9 cellular contexts compared by ENCODE assay signal in the genomic region with DNA sequence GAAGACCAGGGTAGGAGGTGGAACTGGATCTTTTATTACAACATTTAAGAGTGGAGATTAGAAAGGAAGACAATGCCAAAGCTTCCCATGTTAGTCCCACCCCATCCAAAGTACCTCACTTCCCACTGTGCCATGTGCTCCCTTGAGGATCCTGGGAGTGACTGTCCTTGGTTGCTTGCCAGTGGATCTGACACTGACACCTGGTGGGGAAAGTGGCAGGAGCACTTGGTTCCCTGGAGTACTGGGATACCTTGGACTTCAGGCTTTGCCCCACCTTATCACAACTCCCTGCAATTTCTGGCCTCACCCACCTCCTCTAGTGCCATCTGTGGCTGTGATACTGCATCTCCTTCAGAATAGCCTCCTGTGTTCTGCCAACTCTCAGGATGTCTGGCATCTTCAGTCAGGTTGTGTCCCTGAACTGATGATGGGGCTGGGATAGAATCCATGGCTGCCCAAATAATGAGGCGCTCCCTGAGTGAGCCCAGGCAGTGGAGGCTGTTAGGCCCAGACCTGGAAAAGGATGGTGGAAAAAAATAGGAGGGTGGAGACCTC. TPM values are rescaled to one million over a fixed set of nuclear protein-coding genes. Genes with fewer than 3 reads are reported as not detected.
DNase-seq lines count a peak whose midpoint lies in the region; ATAC-seq and TF ChIP-seq lines count a peak whose summit lies in the region.
"Had no signal": no experiment of that assay in that cellular context is flagged by ENCODE, and none has a peak within 500 bp of the region (broad histone marks: within the 10 kb centered on the region; RNA-seq: fewer than 3 reads in every experiment).

No MANE protein-coding gene starts in this region.

- no peak overlapping the region for H2AFZ ChIP-seq in GM23248

- H3F3A ChIP-seq in GM23248 (ENCODE audit: insufficient read depth): peaks cover 60% of the 10 kb centered on the region

- H3K4me2 ChIP-seq in GM23248 (ENCODE audit: unreplicated experiment) (no peak overlapping the region), mesendoderm (ENCODE audit: low read length) (peak overlapping the region; percentile 25)

- H3K9me2 ChIP-seq in GM23248 (ENCODE audit: insufficient read depth): no peaks in the 10 kb centered on the region

- H4K5ac ChIP-seq in mesendoderm (ENCODE audit: low read length): no peak overlapping the region

- H3K9ac ChIP-seq in GM23248 (no peak overlapping the region), mesendoderm (ENCODE audit: low read length) (no peak overlapping the region)

- TF ChIP-seq CTCF in AG09319 (IDR thresholded peaks at IDR 0.05; ENCODE audit: low read depth, low read length): peak; percentile 11

- DNase-seq in AG09319 (ENCODE audit: extremely low read depth, low read depth) (no peak), GM23248 (peak; percentile 74), NCI-H774 (lab: John Stamatoyannopoulos, UW) (peak; percentile 6), cerebellum (ENCODE audit: low spot score) (peak; percentile 66), mesendoderm (peak; percentile 92), GOT3 (lab: John Stamatoyannopoulos, UW) (no peak)

- in situ Hi-C loops in GM23248 (cut with MboI): no loop called here

- ATAC-seq in HG02763 (IDR thresholded peaks at IDR 0.05; ENCODE audit: unreplicated experiment) (no peak), GM19395 (IDR thresholded peaks at IDR 0.05; ENCODE audit: unreplicated experiment) (no peak)

- H3K9me3 ChIP-seq in GM23248 (ENCODE audit: low read depth): no peaks in the 10 kb centered on the region

- H3K4ac ChIP-seq in mesendoderm (ENCODE audit: low read depth, low read length): no peak overlapping the region

- H4K8ac ChIP-seq in mesendoderm (ENCODE audit: low read depth, low read length): no peak overlapping the region

- H2AK5ac ChIP-seq in mesendoderm (ENCODE audit: low read length): no peak overlapping the region

- no peaks in the 10 kb centered on the region for H4K20me1 ChIP-seq in GM23248 (ENCODE audit: insufficient read depth)

- H3K27ac ChIP-seq in GM23248 (no peak overlapping the region), mesendoderm (ENCODE audit: low read depth, low read length) (no peak overlapping the region)
- H3K27ac ChIP-seq: HL-60 had no signal

- peaks cover 7% of the 10 kb centered on the region; the same call in 1 of the 2 replicates for H3K4me1 ChIP-seq in GM23248 (ENCODE audit: insufficient read depth)
- H3K4me1 ChIP-seq in mesendoderm (ENCODE audit: control insufficient read depth, low read depth, low read length): peaks cover 7% of the 10 kb centered on the region

- 90 to 94% methylated on average over 1 of the region's 1 CpG for WGBS in GM23248 (ENCODE audit: low coverage in 1 of 2, low lambda C conversion rate in 2 of 2, missing lambda C conversion rate in 2 of 2), 2 experiments
- no CpG with 5 or more reads among the region's 1 CpG for WGBS in mesendoderm (ENCODE audit: extremely low coverage, insufficient coverage, low lambda C conversion rate)

- H3K56ac ChIP-seq in mesendoderm (ENCODE audit: low read length): no peak overlapping the region

- no peak overlapping the region for H2BK120ac ChIP-seq in mesendoderm (ENCODE audit: low read depth, low read length)

- H3K23ac ChIP-seq in mesendoderm (ENCODE audit: low read length): no peak overlapping the region

- H3K36me3 ChIP-seq in GM23248 (ENCODE audit: low read depth) (peaks cover 27% of the 10 kb centered on the region), mesendoderm (ENCODE audit: control insufficient read depth, insufficient read depth, low read length) (peaks cover 7% of the 10 kb centered on the region)

- H3K79me1 ChIP-seq in mesendoderm (ENCODE audit: low read length): no peaks in the 10 kb centered on the region

- no peak overlapping the region for H2BK5ac ChIP-seq in mesendoderm (ENCODE audit: low read length)

- no peak overlapping the region for H3K18ac ChIP-seq in mesendoderm (ENCODE audit: low read length)

- H3K4me3 ChIP-seq in GM23248: no peak overlapping the region
- no peak overlapping the region for H3K4me3 ChIP-seq in mesendoderm (ENCODE audit: low read length)

- no peak overlapping the region for H2BK15ac ChIP-seq in mesendoderm (replicated peaks; ENCODE audit: low read depth)

- H3K27me3 ChIP-seq in GM23248 (replicated peaks; ENCODE audit: insufficient read depth) (no peaks in the 10 kb centered on the region), mesendoderm (ENCODE audit: insufficient read depth, low read length, poor library complexity) (no peaks in the 10 kb centered on the region)

- H3K79me2 ChIP-seq in GM23248 (ENCODE audit: insufficient read depth) (no peaks in the 10 kb centered on the region), mesendoderm (ENCODE audit: control insufficient read depth, insufficient read depth, low read length) (no peaks in the 10 kb centered on the region)

RNA-seq across cellular contexts. Expression of a gene that starts 1.3 kb away (rescaled TPM):
- 5.2 and 6.4 TPM in 2 replicates for total RNA-seq in GM23248 (2014; rRNA removed; shearing (Covaris generic))
- 1.4 and 1.5 TPM in 2 replicates for polyA plus RNA-seq in GM23248 (2016; fragmentation: Nextera tagmentation; extraction: Ambion mirVana)
- total RNA-seq in cerebellum: 0.73 TPM
- polyA plus RNA-seq in mesendoderm (2013, experiment 1 of 2): 1.3 TPM
- polyA plus RNA-seq in mesendoderm (2013, experiment 2 of 2): 1.7 TPM

RNA-seq across cellular contexts. Expression of a gene that starts 16.6 kb away (rescaled TPM):
- total RNA-seq in GM23248 (2014; rRNA removed; shearing (Covaris generic)): 996 and 1,573 TPM in 2 replicates
- 3,240 and 3,311 TPM in 2 replicates for polyA plus RNA-seq in GM23248 (2016; fragmentation: Nextera tagmentation; extraction: Ambion mirVana)
- 71.6 TPM for total RNA-seq in cerebellum
- polyA plus RNA-seq in mesendoderm (2013, experiment 1 of 2): 1,336 TPM
- polyA plus RNA-seq in mesendoderm (2013, experiment 2 of 2): 1,339 TPM

RNA-seq across cellular contexts. Expression of a gene that starts 24.5 kb away (rescaled TPM):
- not detected in 2 replicates for total RNA-seq in GM23248 (2014; rRNA removed; shearing (Covaris generic))
- not detected in 2 replicates for polyA plus RNA-seq in GM23248 (2016; fragmentation: Nextera tagmentation; extraction: Ambion mirVana)
- total RNA-seq in cerebellum: not detected
- polyA plus RNA-seq in mesendoderm (2013, experiment 1 of 2): 0.08 TPM
- polyA plus RNA-seq in mesendoderm (2013, experiment 2 of 2): 0.10 TPM

RNA-seq across cellular contexts. Expression of a gene that starts 24.9 kb away (rescaled TPM):
- total RNA-seq in GM23248 (2014; rRNA removed; shearing (Covaris generic)): 0.76 and 8.2 TPM in 2 replicates
- polyA plus RNA-seq in GM23248 (2016; fragmentation: Nextera tagmentation; extraction: Ambion mirVana): 14.0 and 19.9 TPM in 2 replicates
- 8.9 TPM for total RNA-seq in cerebellum
- 337 TPM for polyA plus RNA-seq in mesendoderm (2013, experiment 1 of 2)
- 331 TPM for polyA plus RNA-seq in mesendoderm (2013, experiment 2 of 2)

RNA-seq across cellular contexts. Expression of a gene that starts 29.2 kb away (rescaled TPM):
- total RNA-seq in GM23248 (2014; rRNA removed; shearing (Covaris generic)): 215 and 224 TPM in 2 replicates
- polyA plus RNA-seq in GM23248 (2016; fragmentation: Nextera tagmentation; extraction: Ambion mirVana): 1,087 and 1,111 TPM in 2 replicates
- 39.8 TPM for total RNA-seq in cerebellum
- polyA plus RNA-seq in mesendoderm (2013, experiment 1 of 2): 404 TPM
- 400 TPM for polyA plus RNA-seq in mesendoderm (2013, experiment 2 of 2)

Comparison
In these comparisons a context has a peak if more than half of its experiments do, and no peak if none do; other contexts are left out.
1. DNase-seq: peak in GM23248 (single experiment), NCI-H774 (single experiment), cerebellum (single experiment) and mesendoderm (single experiment); none in AG09319 (single experiment) and GOT3 (single experiment).
2. RNA of a gene that starts 16.6 kb away (total RNA-seq): 996 to 1,573 TPM in GM23248; 71.6 TPM in cerebellum (single experiment); every median in the first group is over 10 times any median in the second.